17 cellular contexts compared by ENCODE assay signal in the genomic region with DNA sequence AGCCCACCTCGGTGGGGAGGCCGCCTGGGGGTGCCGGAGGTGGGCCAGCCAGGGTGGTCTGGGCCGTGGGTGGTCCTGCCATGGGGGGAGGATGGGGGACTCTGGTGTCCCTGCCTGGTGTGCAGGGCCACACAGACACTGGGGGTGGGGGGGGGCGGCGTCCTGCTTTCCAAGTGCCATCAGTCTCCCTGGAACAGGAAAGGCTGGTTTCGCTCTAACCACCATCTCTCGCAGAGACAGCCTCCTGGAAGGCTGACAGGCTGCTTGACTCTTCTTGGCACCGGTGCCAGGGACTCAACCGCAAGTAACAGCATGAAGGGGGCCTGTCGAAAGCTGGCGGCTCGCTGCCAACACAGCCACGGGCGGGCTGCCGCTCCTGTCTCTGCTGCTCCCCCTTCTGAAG. TPM values are rescaled to one million over a fixed set of nuclear protein-coding genes. Genes with fewer than 3 reads are reported as not detected.
DNase-seq lines count a peak whose midpoint lies in the region; ATAC-seq and TF ChIP-seq lines count a peak whose summit lies in the region.
"Had no signal": no experiment of that assay in that cellular context is flagged by ENCODE, and none has a peak within 500 bp of the region (broad histone marks: within the 10 kb centered on the region; RNA-seq: fewer than 3 reads in every experiment).

No MANE protein-coding gene starts in this region.

- 75 to 89% methylated on average over 7 to 14 of the region's 16 CpGs for WGBS in testis, 2 donors

- H3K4me1 ChIP-seq in testis: peaks cover 9% of the 10 kb centered on the region

- no peaks in the 10 kb centered on the region for H3K9me3 ChIP-seq in testis

- TF ChIP-seq POLR2A in testis (IDR thresholded peaks at IDR 0.05): no peak

- TF ChIP-seq CTCF in C4-2B (conservative IDR thresholded peaks at IDR 0.05): no peak
- TF ChIP-seq CTCF in testis (IDR thresholded peaks at IDR 0.05): no peak

- intact Hi-C loops in testis (cut with DNase I; ENCODE audit: low total_unique reads): no loop called here

- H3K36me3 ChIP-seq in testis (ENCODE audit: low read depth, missing control alignments): no peaks in the 10 kb centered on the region

- DNase-seq in NCI-H1694 treated with DMSO at 0.1 percent for 48 hours (lab: John Stamatoyannopoulos, UW) (peak; percentile 77), nucleus accumbens (lab: John Stamatoyannopoulos, UW) (peak in 31 of 56 donors; percentile 7 to 79 (median 41)), NCI-H187 (lab: John Stamatoyannopoulos, UW) (no peak), NAMALWA (ENCODE audit: low spot score) (no peak), NCI-H345 treated with DMSO at 0.1 percent for 48 hours (lab: John Stamatoyannopoulos, UW; ENCODE audit: unreplicated experiment) (no peak), testis (no peak)
- DNase-seq: activated B cell treated with CpG ODN at 0.5 μM for 24 hours; activated T-cell treated with anti-CD3 and anti-CD28 coated beads, Interleukin-2, amount 50 U/mL, for 48 hours; central memory CD4-positive, alpha-beta T cell; KG1; NCI-H524 treated with DMSO at 0.1 percent for 48 hours; occipital lobe; stimulated activated CD4-positive, alpha-beta T cell treated with anti-CD3 and anti-CD28 coated beads, Interleukin-4, amount 100 ng/mL, for 1 hour had no signal

- ATAC-seq in esophagus mucosa: peak; percentile 74

- H3K4me3 ChIP-seq in testis: no peak overlapping the region

- H3K27ac ChIP-seq in C4-2B: peak overlapping the region; percentile 17; the same call in 1 of the 2 replicates
- H3K27ac ChIP-seq in testis: no peak overlapping the region

- H3K27me3 ChIP-seq in testis: no peaks in the 10 kb centered on the region

RNA-seq across cellular contexts. Expression of a gene that starts 40.3 kb away (rescaled TPM):
- total RNA-seq in esophagus mucosa: 40.5 TPM
- total RNA-seq in testis: 100 to 1,000 TPM in 1 of 2 donors, 10 to 100 TPM in 1; 65.4 to 120 TPM
- polyA plus RNA-seq in testis (ENCODE audit: insufficient read depth, low read depth, low replicate concordance): 53.7 TPM
- total RNA-seq: activated B cell treated with CpG ODN at 0.5 μM for 24 hours, fibroblast of villous mesenchyme, SK-MEL-5 had no signal

Comparison
In these comparisons a context has a peak if more than half of its experiments do, and no peak if none do; other contexts are left out.
1. DNase-seq: peak in NCI-H1694 treated with DMSO at 0.1 percent for 48 hours (single experiment) and nucleus accumbens (31 of 56); none in NCI-H187 (0 of 2), NAMALWA (single experiment), NCI-H345 treated with DMSO at 0.1 percent for 48 hours (single experiment) and testis (single experiment).